Comparison of ENCODE assay signal across 26 cellular contexts in genomic region chr1:14262582-14262981, GRCh38.
"Had no signal": no experiment of that assay in that cellular context is flagged by ENCODE, and none has a peak within 500 bp of the region (broad histone marks: within the 10 kb centered on the region; RNA-seq: fewer than 3 reads in every experiment).

No MANE protein-coding gene starts in this region.

- DNase-seq: activated CD4-positive, alpha-beta memory T cell treated with anti-CD3 and anti-CD28 coated beads, Interleukin-2, amount 10 ng/mL, durations not matched to agents 7 days and 5 days; activated CD4-positive, alpha-beta T cell treated with anti-CD3 and anti-CD28 coated beads for 48 hours; activated CD4-positive, CD25-positive, alpha-beta regulatory T cell; activated CD8-positive, alpha-beta memory T cell treated with anti-CD3 and anti-CD28 coated beads, Interleukin-2, amount 10 ng/mL, durations not matched to agents 7 days and 5 days; activated naive CD4-positive, alpha-beta T cell treated with Interleukin-2 at 50 U/mL for 16 hours; activated naive CD8-positive, alpha-beta T cell treated with anti-CD3 and anti-CD28 coated beads, Interleukin-2, amount 10 ng/mL, durations not matched to agents 7 days and 5 days; activated T-cell treated with anti-CD3 and anti-CD28 coated beads, Interleukin-2, amount 50 U/mL, for 1 hour; body of pancreas; central memory CD4-positive, alpha-beta T cell; endodermal cell; foreskin keratinocyte; hypothalamus; islet precursor cell; left colon; occipital lobe; stimulated activated CD4-positive, alpha-beta T cell treated with anti-CD3 and anti-CD28 coated beads, Interleukin-12 subunit alpha, Interleukin-12 subunit beta, amount 100 ng/mL, for 4 hours; stimulated activated CD4-positive, alpha-beta T cell treated with anti-CD3 and anti-CD28 coated beads, Interleukin-1b, Interleukin-23, amount 100 ng/mL, for 48 hours; stimulated activated CD8-positive, alpha-beta memory T cell treated with anti-CD3 and anti-CD28 coated beads, Interleukin-4, amount 100 ng/mL, for 48 hours; stimulated activated naive CD4-positive, alpha-beta T cell treated with Interleukin-2 at 50 U/mL for 16 hours; T-helper 9 cell; thyroid gland had no signal

- H3K27ac ChIP-seq: body of pancreas, epithelial cell of prostate, foreskin keratinocyte, thyroid gland had no signal

- H3K27ac Mint-ChIP-seq: activated CD4-positive, alpha-beta memory T cell treated with anti-CD3 and anti-CD28 coated beads, Interleukin-2, amount 10 ng/mL, durations not matched to agents 7 days and 5 days; activated CD8-positive, alpha-beta memory T cell treated with anti-CD3 and anti-CD28 coated beads, Interleukin-2, amount 10 ng/mL, durations not matched to agents 7 days and 5 days; activated naive CD8-positive, alpha-beta T cell treated with anti-CD3 and anti-CD28 coated beads, Interleukin-2, amount 10 ng/mL, durations not matched to agents 7 days and 5 days; activated T-helper 2 cell treated with anti-CD3 and anti-CD28 coated beads, Interferon-gamma antibody, Interleukin-2, Interleukin-4, amounts not matched to agents 10 μg/mL and 5 μg/mL and 100 μg/mL, durations not matched to agents 14 hours and 24 hours and 36 hours; endodermal cell; mesothelial cell of epicardium; natural killer cell treated with Interleukin-12 subunit alpha and Interleukin-12 subunit beta and Interleukin-15 and Interleukin-18, amount 100 ng/mL, for 72 hours had no signal

- H3K9me3 ChIP-seq: body of pancreas, thyroid gland had no signal

- H3K27me3 Mint-ChIP-seq: activated CD4-positive, alpha-beta memory T cell treated with anti-CD3 and anti-CD28 coated beads, Interleukin-2, amount 10 ng/mL, durations not matched to agents 7 days and 5 days; activated CD8-positive, alpha-beta memory T cell treated with anti-CD3 and anti-CD28 coated beads, Interleukin-2, amount 10 ng/mL, durations not matched to agents 7 days and 5 days had no signal

- ATAC-seq: activated CD8-positive, alpha-beta memory T cell treated with anti-CD3 and anti-CD28 coated beads, Interleukin-2, amount 10 ng/mL, durations not matched to agents 7 days and 5 days; body of pancreas; foreskin keratinocyte; left colon; natural killer cell treated with Interleukin-12 subunit alpha and Interleukin-12 subunit beta and Interleukin-15 and Interleukin-18, amount 100 ng/mL, for 72 hours had no signal

- H3K36me3 Mint-ChIP-seq: activated CD8-positive, alpha-beta memory T cell treated with anti-CD3 and anti-CD28 coated beads, Interleukin-2, amount 10 ng/mL, durations not matched to agents 7 days and 5 days; activated naive CD8-positive, alpha-beta T cell treated with anti-CD3 and anti-CD28 coated beads, Interleukin-2, amount 10 ng/mL, durations not matched to agents 7 days and 5 days; mesothelial cell of epicardium; natural killer cell treated with Interleukin-12 subunit alpha and Interleukin-12 subunit beta and Interleukin-15 and Interleukin-18, amount 100 ng/mL, for 72 hours had no signal

- H3K4me1 ChIP-seq: foreskin keratinocyte, thyroid gland had no signal

- H3K4me3 Mint-ChIP-seq: activated CD4-positive, alpha-beta memory T cell treated with anti-CD3 and anti-CD28 coated beads, Interleukin-2, amount 10 ng/mL, durations not matched to agents 7 days and 5 days; activated CD8-positive, alpha-beta memory T cell treated with anti-CD3 and anti-CD28 coated beads, Interleukin-2, amount 10 ng/mL, durations not matched to agents 7 days and 5 days; activated naive CD8-positive, alpha-beta T cell treated with anti-CD3 and anti-CD28 coated beads, Interleukin-2, amount 10 ng/mL, durations not matched to agents 7 days and 5 days; endodermal cell; mesothelial cell of epicardium; natural killer cell treated with Interleukin-12 subunit alpha and Interleukin-12 subunit beta and Interleukin-15 and Interleukin-18, amount 100 ng/mL, for 72 hours had no signal

- H3K36me3 ChIP-seq: thyroid gland had no signal

- H3K4me1 Mint-ChIP-seq: activated CD4-positive, alpha-beta memory T cell treated with anti-CD3 and anti-CD28 coated beads, Interleukin-2, amount 10 ng/mL, durations not matched to agents 7 days and 5 days; activated CD8-positive, alpha-beta memory T cell treated with anti-CD3 and anti-CD28 coated beads, Interleukin-2, amount 10 ng/mL, durations not matched to agents 7 days and 5 days; activated naive CD8-positive, alpha-beta T cell treated with anti-CD3 and anti-CD28 coated beads, Interleukin-2, amount 10 ng/mL, durations not matched to agents 7 days and 5 days; endodermal cell had no signal

- H3K27me3 ChIP-seq: body of pancreas, thyroid gland had no signal

- H3K9me3 Mint-ChIP-seq: activated naive CD8-positive, alpha-beta T cell treated with anti-CD3 and anti-CD28 coated beads, Interleukin-2, amount 10 ng/mL, durations not matched to agents 7 days and 5 days; activated T-helper 2 cell treated with anti-CD3 and anti-CD28 coated beads, Interferon-gamma antibody, Interleukin-2, Interleukin-4, amounts not matched to agents 10 μg/mL and 5 μg/mL and 100 μg/mL, durations not matched to agents 14 hours and 24 hours and 36 hours; endodermal cell; mesothelial cell of epicardium; natural killer cell treated with Interleukin-12 subunit alpha and Interleukin-12 subunit beta and Interleukin-15 and Interleukin-18, amount 100 ng/mL, for 72 hours had no signal

- H3K4me3 ChIP-seq: body of pancreas, lung, thyroid gland had no signal
